ENCODE assay signal across 19 cellular contexts in genomic region chr10:82924711-82925110, GRCh38.
DNase-seq lines count a peak whose midpoint lies in the region; ATAC-seq, FAIRE-seq and TF ChIP-seq lines count a peak whose summit lies in the region.
"Had no signal": no experiment of that assay in that cellular context is flagged by ENCODE, and none has a peak within 500 bp of the region (broad histone marks: within the 10 kb centered on the region; RNA-seq: fewer than 3 reads in every experiment).

No MANE protein-coding gene starts in this region.

- peaks cover 2% of the 10 kb centered on the region for H3K79me1 ChIP-seq in trophoblast cell (ENCODE audit: low read length)

- H4K12ac ChIP-seq in trophoblast cell (ENCODE audit: low read depth, low read length), result no peak overlapping the region

- H4K8ac ChIP-seq in trophoblast cell (ENCODE audit: low read depth, low read length), result no peak overlapping the region

- no peaks in the 10 kb centered on the region for H3K36me3 ChIP-seq in adipocyte (ENCODE audit: control insufficient read depth, insufficient read depth, low read length, severe bottlenecking)
- no peaks in the 10 kb centered on the region for H3K36me3 ChIP-seq in trophoblast cell (ENCODE audit: control insufficient read depth in 1 of 2, insufficient read depth in 2 of 2, low read length in 2 of 2)
- no peaks in the 10 kb centered on the region for H3K36me3 ChIP-seq in small intestine (ENCODE audit: control insufficient read depth in 2 of 2, insufficient read depth in 2 of 2, low read length in 2 of 2)
- H3K36me3 ChIP-seq: BE2C had no signal

- H2AFZ ChIP-seq in trophoblast cell (ENCODE audit: insufficient read depth, low read length, poor library complexity), result no peak overlapping the region

- no peak overlapping the region for H2BK5ac ChIP-seq in trophoblast cell (ENCODE audit: low read depth, low read length, poor library complexity)

- H3K27me3 ChIP-seq in adipocyte (replicated peaks; ENCODE audit: control insufficient read depth, insufficient read depth, low read length), result no peaks in the 10 kb centered on the region
- H3K27me3 ChIP-seq in dorsolateral prefrontal cortex, result no peaks in the 10 kb centered on the region
- no peaks in the 10 kb centered on the region for H3K27me3 ChIP-seq in trophoblast cell (ENCODE audit: insufficient read depth, low read length)
- H3K27me3 ChIP-seq in small intestine (ENCODE audit: control insufficient read depth in 2 of 2, insufficient read depth in 2 of 2, low read length in 2 of 2), result no peaks in the 10 kb centered on the region
- H3K27me3 ChIP-seq: BE2C had no signal

- intact Hi-C loops in dorsolateral prefrontal cortex (cut with DNase I), result no loop called here
- intact Hi-C loops in sciatic nerve (cut with DNase I), result no loop called here

- no peak overlapping the region for H3K4me2 ChIP-seq in trophoblast cell (ENCODE audit: low read length)
- H3K4me2 ChIP-seq: A549 had no signal

- H3K9me3 ChIP-seq in adipocyte (ENCODE audit: control insufficient read depth, low read length) (peaks cover 6% of the 10 kb centered on the region), trophoblast cell (ENCODE audit: insufficient read depth, low read depth, low read length) (peaks cover 2% of the 10 kb centered on the region), small intestine (ENCODE audit: control insufficient read depth, low read depth) (no peaks in the 10 kb centered on the region)
- H3K9me3 ChIP-seq: A549, BE2C had no signal

- TF ChIP-seq CTCF in dorsolateral prefrontal cortex (IDR thresholded peaks at IDR 0.05 in 54 of 56, conservative IDR thresholded peaks at IDR 0.05 in 2 of 56; ENCODE audit: low read depth in 1 of 56, partially characterized antibody in 56 of 56), result no peak

- DNase-seq in adipocyte (ENCODE audit: low read depth) (peak; percentile 45), dorsolateral prefrontal cortex (no peak), trophoblast cell (no peak), NCI-H128 (lab: John Stamatoyannopoulos, UW; ENCODE audit: unreplicated experiment) (no peak), small intestine (no peak), NCI-H748 (lab: John Stamatoyannopoulos, UW; ENCODE audit: unreplicated experiment) (no peak), sciatic nerve (ENCODE audit: low spot score) (no peak)
- DNase-seq: BE2C; CD4-positive, alpha-beta memory T cell; DMS79 treated with DMSO at 0.1 percent for 48 hours; EL; GOT3; H9 had no signal

- no peak for ATAC-seq in sciatic nerve
- ATAC-seq: A549, HepG2 had no signal

- no peaks in the 10 kb centered on the region for H3K79me2 ChIP-seq in trophoblast cell (ENCODE audit: control insufficient read depth, insufficient read depth, low read length, poor library complexity)

- H3K9ac ChIP-seq in adipocyte (ENCODE audit: low read length) (no peak overlapping the region), trophoblast cell (ENCODE audit: low read length) (no peak overlapping the region)

- H3K18ac ChIP-seq in trophoblast cell (ENCODE audit: low read length), result no peak overlapping the region

- no peak overlapping the region for H2BK12ac ChIP-seq in trophoblast cell (ENCODE audit: low read length)

- no peak overlapping the region for H3K4ac ChIP-seq in trophoblast cell (ENCODE audit: low read depth, low read length)

- no peak overlapping the region for H3K14ac ChIP-seq in trophoblast cell (ENCODE audit: low read length)

- FAIRE-seq in small intestine (lab: Jason Lieb, UNC), result no peak
- FAIRE-seq: A549, G401.6, GM12891, HepG2, HTR-8/SVneo had no signal

- no peak overlapping the region for H2BK120ac ChIP-seq in trophoblast cell (ENCODE audit: insufficient read depth, low read length, poor library complexity)

- no CpG with 5 or more reads among the region's 1 CpG for WGBS in trophoblast cell (ENCODE audit: extremely low coverage, insufficient coverage, insufficient read length)
- 75 to 88% (median 86%) methylated on average over 1 of the region's 1 CpG for WGBS in small intestine, 3 donors

- H3K4me1 ChIP-seq in adipocyte (ENCODE audit: control insufficient read depth, insufficient read depth, low read length) (peaks cover 7% of the 10 kb centered on the region), trophoblast cell (ENCODE audit: control insufficient read depth in 1 of 2, insufficient read depth in 2 of 2, low read length in 2 of 2) (no peaks in the 10 kb centered on the region), small intestine (ENCODE audit: control insufficient read depth in 2 of 2, insufficient read depth in 1 of 2, low read depth in 1 of 2, low read length in 1 of 2) (no peaks in the 10 kb centered on the region)
- H3K4me1 ChIP-seq: A549, BE2C had no signal

- no peak overlapping the region for H3K4me3 ChIP-seq in adipocyte (ENCODE audit: low read length)
- no peak overlapping the region for H3K4me3 ChIP-seq in dorsolateral prefrontal cortex
- no peak overlapping the region for H3K4me3 ChIP-seq in trophoblast cell (ENCODE audit: low read depth, low read length)
- no peak overlapping the region for H3K4me3 ChIP-seq in small intestine (ENCODE audit: low read depth in 1 of 2, low read length in 2 of 2)
- H3K4me3 ChIP-seq: A549 had no signal

- peak overlapping the region in 41 of 59 donors; percentile 10 to 83 (median 63) for H3K27ac ChIP-seq in dorsolateral prefrontal cortex
- peak overlapping the region; percentile 26 for H3K27ac ChIP-seq in trophoblast cell (ENCODE audit: low read depth, low read length)
- no peak overlapping the region for H3K27ac ChIP-seq in small intestine (ENCODE audit: low read depth in 1 of 2, low read length in 1 of 2)
- H3K27ac ChIP-seq: A549, C4-2B had no signal

- H4K91ac ChIP-seq in trophoblast cell (ENCODE audit: low read depth, low read length), result no peak overlapping the region

- no peak overlapping the region for H3K23ac ChIP-seq in trophoblast cell (ENCODE audit: low read length)

- no peak overlapping the region for H2AK5ac ChIP-seq in trophoblast cell (ENCODE audit: low read length)

Comparison
In these comparisons a context has a peak if more than half of its experiments do, and no peak if none do; other contexts are left out.
1. H3K27ac ChIP-seq: peak in dorsolateral prefrontal cortex (41 of 59) and trophoblast cell (single experiment); none in small intestine (0 of 2).